Comparison of ENCODE assay signal across 11 cellular contexts in genomic region chr5:80189201-80189600, GRCh38.
DNase-seq lines count a peak whose midpoint lies in the region; ATAC-seq and TF ChIP-seq lines count a peak whose summit lies in the region.
"Had no signal": no experiment of that assay in that cellular context is flagged by ENCODE, and none has a peak within 500 bp of the region (broad histone marks: within the 10 kb centered on the region; RNA-seq: fewer than 3 reads in every experiment).

No MANE protein-coding gene starts in this region.

- peak overlapping the region; percentile 91 for H3K4me3 Mint-ChIP-seq in activated CD4-positive, alpha-beta T cell treated with anti-CD3 and anti-CD28 coated beads, Interleukin-2, amount 10 ng/mL, durations not matched to agents 24 days and 14 days
- H3K4me3 Mint-ChIP-seq in activated CD4-positive, alpha-beta memory T cell treated with anti-CD3 and anti-CD28 coated beads for 36 hours = peak overlapping the region; percentile 73

- H3K36me3 ChIP-seq in testis (ENCODE audit: low read depth, missing control alignments) = no peaks in the 10 kb centered on the region

- no peak for TF ChIP-seq CTCF in testis (IDR thresholded peaks at IDR 0.05)

- DNase-seq in activated CD4-positive, alpha-beta T cell treated with anti-CD3 and anti-CD28 coated beads, Interleukin-2, amount 10 ng/mL, durations not matched to agents 24 days and 14 days = peak; percentile 75
- DNase-seq in activated CD4-positive, alpha-beta T cell treated with anti-CD3 and anti-CD28 coated beads for 1 hour = no peak
- no peak for DNase-seq in activated CD4-positive, alpha-beta memory T cell treated with anti-CD3 and anti-CD28 coated beads for 36 hours
- DNase-seq in iPS-NIHi11 (ENCODE audit: low spot score) (peak; percentile 26), testis (no peak), NCI-H524 treated with DMSO at 0.1 percent for 48 hours (lab: John Stamatoyannopoulos, UW) (no peak), AG08395 (ENCODE audit: low spot score) (no peak)
- DNase-seq: aorta, IMR-90, NCI-H2081 treated with DMSO at 0.1 percent for 48 hours had no signal

- no peaks in the 10 kb centered on the region for H3K9me3 ChIP-seq in testis

- peak overlapping the region; percentile 93 for H3K27ac Mint-ChIP-seq in activated CD4-positive, alpha-beta T cell treated with anti-CD3 and anti-CD28 coated beads, Interleukin-2, amount 10 ng/mL, durations not matched to agents 24 days and 14 days
- H3K27ac Mint-ChIP-seq in activated CD4-positive, alpha-beta memory T cell treated with anti-CD3 and anti-CD28 coated beads for 36 hours = peak overlapping the region; percentile 92

- CTCF ChIA-PET in activated CD4-positive, alpha-beta memory T cell treated with anti-CD3 and anti-CD28 coated beads for 36 hours (lab: Charles Lee) = interaction anchor here (0.6 to 2.5 kb wide), 3 partner anchors 15 to 352 kb away, joined by 3 to 9 read pairs (median 4); no protein-coding TSS in a partner anchor

- no peak for ATAC-seq in HG03439 (IDR thresholded peaks at IDR 0.05; ENCODE audit: unreplicated experiment)

- 32 to 37% methylated on average over 8 of the region's 8 CpGs for WGBS in testis, 2 donors

- no peaks in the 10 kb centered on the region for H3K9me3 Mint-ChIP-seq in activated CD4-positive, alpha-beta T cell treated with anti-CD3 and anti-CD28 coated beads, Interleukin-2, amount 10 ng/mL, durations not matched to agents 24 days and 14 days
- no peaks in the 10 kb centered on the region for H3K9me3 Mint-ChIP-seq in activated CD4-positive, alpha-beta memory T cell treated with anti-CD3 and anti-CD28 coated beads for 36 hours

- no peaks in the 10 kb centered on the region for H3K27me3 Mint-ChIP-seq in activated CD4-positive, alpha-beta T cell treated with anti-CD3 and anti-CD28 coated beads, Interleukin-2, amount 10 ng/mL, durations not matched to agents 24 days and 14 days
- no peaks in the 10 kb centered on the region for H3K27me3 Mint-ChIP-seq in activated CD4-positive, alpha-beta memory T cell treated with anti-CD3 and anti-CD28 coated beads for 36 hours

- H3K27ac ChIP-seq in testis = peak overlapping the region; percentile 78 to 89

- H3K27me3 ChIP-seq in testis = no peaks in the 10 kb centered on the region

- peaks cover 82% of the 10 kb centered on the region for H3K4me1 Mint-ChIP-seq in activated CD4-positive, alpha-beta T cell treated with anti-CD3 and anti-CD28 coated beads, Interleukin-2, amount 10 ng/mL, durations not matched to agents 24 days and 14 days
- H3K4me1 Mint-ChIP-seq in activated CD4-positive, alpha-beta memory T cell treated with anti-CD3 and anti-CD28 coated beads for 36 hours (ENCODE audit: low read depth) = peaks cover 82% of the 10 kb centered on the region

- H3K4me1 ChIP-seq in testis = peaks cover 85% of the 10 kb centered on the region

- POLR2A ChIA-PET in activated CD4-positive, alpha-beta memory T cell treated with anti-CD3 and anti-CD28 coated beads for 36 hours (lab: Charles Lee) = interaction anchor here (1.1 to 2.3 kb wide), 4 partner anchors 16 to 67 kb away, joined by 3 to 14 read pairs (median 6); partner anchors contain the start of gene SERINC5

- TF ChIP-seq POLR2A in testis (IDR thresholded peaks at IDR 0.05) = no peak

- intact Hi-C loops in activated CD4-positive, alpha-beta T cell treated with anti-CD3 and anti-CD28 coated beads, Interleukin-2, amount 10 ng/mL, durations not matched to agents 24 days and 14 days (cut with micrococcal nuclease) = loop anchor here (1.0 kb wide), 1 partner anchor 8 kb away; no protein-coding TSS in a partner anchor
- intact Hi-C loops in activated CD4-positive, alpha-beta memory T cell treated with anti-CD3 and anti-CD28 coated beads for 36 hours (cut with micrococcal nuclease) = loop anchor here (1.0 kb wide), 1 partner anchor 8 kb away; no protein-coding TSS in a partner anchor
- intact Hi-C loops in testis (cut with DNase I; ENCODE audit: low total_unique reads) = no loop called here

- peaks cover 11% of the 10 kb centered on the region for H3K36me3 Mint-ChIP-seq in activated CD4-positive, alpha-beta T cell treated with anti-CD3 and anti-CD28 coated beads, Interleukin-2, amount 10 ng/mL, durations not matched to agents 24 days and 14 days (ENCODE audit: low read depth)
- peaks cover 14% of the 10 kb centered on the region for H3K36me3 Mint-ChIP-seq in activated CD4-positive, alpha-beta memory T cell treated with anti-CD3 and anti-CD28 coated beads for 36 hours

- H3K4me3 ChIP-seq in testis = peak overlapping the region in 1 of 2 donors; percentile 21

Comparison
In these comparisons a context has a peak if more than half of its experiments do, and no peak if none do; other contexts are left out.
1. DNase-seq: peak in activated CD4-positive, alpha-beta T cell treated with anti-CD3 and anti-CD28 coated beads, Interleukin-2, amount 10 ng/mL, durations not matched to agents 24 days and 14 days (single experiment) and iPS-NIHi11 (single experiment); none in activated CD4-positive, alpha-beta T cell treated with anti-CD3 and anti-CD28 coated beads for 1 hour (single experiment), activated CD4-positive, alpha-beta memory T cell treated with anti-CD3 and anti-CD28 coated beads for 36 hours (single experiment), testis (single experiment), NCI-H524 treated with DMSO at 0.1 percent for 48 hours (single experiment) and AG08395 (single experiment).